ENCODE assay signal across 21 cellular contexts in the genomic region with DNA sequence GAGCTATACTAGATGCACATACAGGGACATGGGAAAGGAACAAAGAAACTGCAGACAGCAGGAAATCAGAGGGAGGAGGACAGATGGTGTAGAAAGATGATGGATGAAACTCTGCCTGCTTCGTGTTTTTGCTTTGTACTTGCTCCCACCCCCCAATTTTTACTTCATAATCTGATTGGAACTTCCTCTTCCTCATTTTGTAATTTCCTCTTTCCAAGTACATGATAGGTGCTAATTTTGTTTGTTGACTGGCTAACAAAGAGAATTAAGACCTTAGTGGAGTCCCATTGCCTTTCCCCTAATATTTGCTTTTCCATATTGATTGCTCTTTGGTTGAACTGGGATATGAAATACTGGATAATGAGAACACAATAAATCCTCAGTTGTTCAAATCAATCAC.
A peak's percentile ranks its signal among the peaks of the same experiment; 100 is the strongest.
DNase-seq lines count a peak whose midpoint lies in the region; ATAC-seq and TF ChIP-seq lines count a peak whose summit lies in the region.
"Had no signal": no experiment of that assay in that cellular context is flagged by ENCODE, and none has a peak within 500 bp of the region (broad histone marks: within the 10 kb centered on the region; RNA-seq: fewer than 3 reads in every experiment).

No MANE protein-coding gene starts in this region.

- H3K27ac ChIP-seq in CD4-positive, CD25-positive, alpha-beta regulatory T cell (ENCODE audit: insufficient read depth, low read length, poor library complexity, severe bottlenecking) = no peak overlapping the region
- H3K27ac ChIP-seq: body of pancreas, epithelial cell of prostate, gastroesophageal sphincter, lower lobe of right lung had no signal

- no peaks in the 10 kb centered on the region for H3K36me3 Mint-ChIP-seq in CD4-positive, CD25-positive, alpha-beta regulatory T cell
- H3K36me3 Mint-ChIP-seq in WTC11 (peaks cover 3% of the 10 kb centered on the region; the same call in 1 of the 2 replicates), neural crest cell (ENCODE audit: low read depth) (no peaks in the 10 kb centered on the region)

- H3K4me3 Mint-ChIP-seq in CD4-positive, CD25-positive, alpha-beta regulatory T cell = peak overlapping the region in 2 of 4 donors; percentile 2 to 49
- H3K4me3 Mint-ChIP-seq in WTC11 = no peak overlapping the region
- no peak overlapping the region for H3K4me3 Mint-ChIP-seq in neural crest cell
- H3K4me3 Mint-ChIP-seq: activated CD4-positive, alpha-beta T cell treated with anti-CD3 and anti-CD28 coated beads, Interleukin-2, amount 10 ng/mL, durations not matched to agents 7 days and 5 days; nephron progenitor cell; stimulated activated naive CD8-positive, alpha-beta T cell treated with anti-CD3 and anti-CD28 coated beads, Interleukin-15, amount 100 ng/mL, for 72 hours had no signal

- no peaks in the 10 kb centered on the region for H3K27me3 Mint-ChIP-seq in CD4-positive, CD25-positive, alpha-beta regulatory T cell
- H3K27me3 Mint-ChIP-seq in WTC11 (ENCODE audit: low read depth) (no peaks in the 10 kb centered on the region), neural crest cell (ENCODE audit: low read depth) (no peaks in the 10 kb centered on the region)
- H3K27me3 Mint-ChIP-seq: activated CD4-positive, alpha-beta T cell treated with anti-CD3 and anti-CD28 coated beads, Interleukin-2, amount 10 ng/mL, durations not matched to agents 7 days and 5 days; stimulated activated naive CD8-positive, alpha-beta T cell treated with anti-CD3 and anti-CD28 coated beads, Interleukin-15, amount 100 ng/mL, for 72 hours had no signal

- POLR2A ChIA-PET in WTC11 (lab: Charles Lee) = interaction anchor here (1.0 to 1.2 kb wide), 2 partner anchors 75 to 108 kb away, joined by 3 read pairs; no protein-coding TSS in a partner anchor

- H3K9me3 Mint-ChIP-seq in CD4-positive, CD25-positive, alpha-beta regulatory T cell = peaks cover 0 to 1% (median 0%) of the 10 kb centered on the region in 7 donors
- H3K9me3 Mint-ChIP-seq in WTC11 = no peaks in the 10 kb centered on the region
- H3K9me3 Mint-ChIP-seq in neural crest cell = no peaks in the 10 kb centered on the region
- H3K9me3 Mint-ChIP-seq: nephron progenitor cell; stimulated activated naive CD8-positive, alpha-beta T cell treated with anti-CD3 and anti-CD28 coated beads, Interleukin-15, amount 100 ng/mL, for 72 hours had no signal

- peaks cover 11 to 85% (median 45%) of the 10 kb centered on the region in 4 donors for H3K4me1 Mint-ChIP-seq in CD4-positive, CD25-positive, alpha-beta regulatory T cell
- H3K4me1 Mint-ChIP-seq in WTC11 = peaks cover 44% of the 10 kb centered on the region
- H3K4me1 Mint-ChIP-seq in neural crest cell = peaks cover 34% of the 10 kb centered on the region

- H3K4me1 ChIP-seq in CD4-positive, CD25-positive, alpha-beta regulatory T cell (ENCODE audit: control insufficient read depth, insufficient read depth, low read length, poor library complexity, severe bottlenecking) = peaks cover 19% of the 10 kb centered on the region

- no peak for DNase-seq in CD4-positive, CD25-positive, alpha-beta regulatory T cell
- DNase-seq in NB4 (ENCODE audit: low read depth) (peak; percentile 37), WTC11 (ENCODE audit: low spot score) (no peak), neural crest cell (ENCODE audit: low read depth, low spot score) (no peak), amygdala (lab: John Stamatoyannopoulos, UW) (no peak)
- DNase-seq: activated CD4-positive, alpha-beta T cell treated with anti-CD3 and anti-CD28 coated beads, Interleukin-2, amount 10 ng/mL, durations not matched to agents 7 days and 5 days; activated naive CD4-positive, alpha-beta T cell treated with Interleukin-2 at 50 U/mL for 16 hours; body of pancreas; GDM1; lower lobe of right lung; NCI-H2081 treated with DMSO at 0.1 percent for 48 hours; NCI-H774; nephron progenitor cell; retina; SHP77; stimulated activated naive CD8-positive, alpha-beta T cell treated with anti-CD3 and anti-CD28 coated beads, Interleukin-15, amount 100 ng/mL, for 72 hours had no signal

- no peak for TF ChIP-seq POLR2A in NB4 (IDR thresholded peaks at IDR 0.05; ENCODE audit: extremely low read depth, insufficient read length)

- CTCF ChIA-PET in WTC11 (lab: Charles Lee) = interaction anchor here (2.5 kb wide), 1 partner anchor 108 kb away, joined by 8 read pairs; no protein-coding TSS in a partner anchor

- H3K4me3 ChIP-seq in CD4-positive, CD25-positive, alpha-beta regulatory T cell (ENCODE audit: low read depth, low read length) = no peak overlapping the region
- H3K4me3 ChIP-seq in NB4 (ENCODE audit: low read depth, low read length) = no peak overlapping the region
- H3K4me3 ChIP-seq: body of pancreas, gastroesophageal sphincter, lower lobe of right lung had no signal

- TF ChIP-seq CTCF in NB4 (IDR thresholded peaks at IDR 0.05; ENCODE audit: low read depth, low read length) (no peak), WTC11 (IDR thresholded peaks at IDR 0.05) (no peak), neural crest cell (conservative IDR thresholded peaks at IDR 0.05) (no peak)

- no peak for ATAC-seq in CD4-positive, CD25-positive, alpha-beta regulatory T cell (ENCODE audit: low read depth in 2 of 2)
- ATAC-seq in WTC11 = peak; percentile 57
- ATAC-seq in HG03135 (IDR thresholded peaks at IDR 0.05; ENCODE audit: unreplicated experiment) = no peak
- ATAC-seq in HG03457 (IDR thresholded peaks at IDR 0.05; ENCODE audit: unreplicated experiment) = no peak
- no peak for ATAC-seq in GM19351 (IDR thresholded peaks at IDR 0.05; ENCODE audit: unreplicated experiment)
- ATAC-seq: body of pancreas; gastroesophageal sphincter; lower lobe of right lung; stimulated activated naive CD8-positive, alpha-beta T cell treated with anti-CD3 and anti-CD28 coated beads, Interleukin-15, amount 100 ng/mL, for 72 hours had no signal

- no peaks in the 10 kb centered on the region for H3K27me3 ChIP-seq in CD4-positive, CD25-positive, alpha-beta regulatory T cell (ENCODE audit: control insufficient read depth, insufficient read depth, low read length)
- H3K27me3 ChIP-seq: body of pancreas, gastroesophageal sphincter had no signal

- peak overlapping the region; percentile 5 to 92 (median 65) for H3K27ac Mint-ChIP-seq in CD4-positive, CD25-positive, alpha-beta regulatory T cell
- H3K27ac Mint-ChIP-seq in WTC11 (peak overlapping the region; percentile 72), neural crest cell (ENCODE audit: unreplicated experiment) (peak overlapping the region; percentile 68)
- H3K27ac Mint-ChIP-seq: activated CD4-positive, alpha-beta T cell treated with anti-CD3 and anti-CD28 coated beads, Interleukin-2, amount 10 ng/mL, durations not matched to agents 7 days and 5 days; nephron progenitor cell; stimulated activated naive CD8-positive, alpha-beta T cell treated with anti-CD3 and anti-CD28 coated beads, Interleukin-15, amount 100 ng/mL, for 72 hours had no signal

- no peaks in the 10 kb centered on the region for H3K9me3 ChIP-seq in CD4-positive, CD25-positive, alpha-beta regulatory T cell (ENCODE audit: control insufficient read depth in 2 of 2, low read length in 2 of 2)
- H3K9me3 ChIP-seq: body of pancreas, gastroesophageal sphincter, lower lobe of right lung had no signal

- H3K36me3 ChIP-seq in CD4-positive, CD25-positive, alpha-beta regulatory T cell (ENCODE audit: control insufficient read depth, insufficient read depth, low read length) = no peaks in the 10 kb centered on the region
- H3K36me3 ChIP-seq: gastroesophageal sphincter, lower lobe of right lung had no signal

TF ChIP-seq in WTC11, 78 proteins besides CTCF, POLR2A, EP300 and RAD21 (continues in another document):
- no peak for TF ChIP-seq HMGA2 (CRISPR knock-in tag; IDR thresholded peaks at IDR 0.05)
- no peak for TF ChIP-seq ZNF423 (CRISPR knock-in tag; IDR thresholded peaks at IDR 0.05)
- TF ChIP-seq, protein P1, sequence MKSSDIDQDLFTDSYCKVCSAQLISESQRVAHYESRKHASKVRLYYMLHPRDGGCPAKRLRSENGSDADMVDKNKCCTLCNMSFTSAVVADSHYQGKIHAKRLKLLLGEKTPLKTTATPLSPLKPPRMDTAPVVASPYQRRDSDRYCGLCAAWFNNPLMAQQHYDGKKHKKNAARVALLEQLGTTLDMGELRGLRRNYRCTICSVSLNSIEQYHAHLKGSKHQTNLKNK (CRISPR knock-in tag; IDR thresholded peaks at IDR 0.05) = no peak
- TF ChIP-seq, protein P2, sequence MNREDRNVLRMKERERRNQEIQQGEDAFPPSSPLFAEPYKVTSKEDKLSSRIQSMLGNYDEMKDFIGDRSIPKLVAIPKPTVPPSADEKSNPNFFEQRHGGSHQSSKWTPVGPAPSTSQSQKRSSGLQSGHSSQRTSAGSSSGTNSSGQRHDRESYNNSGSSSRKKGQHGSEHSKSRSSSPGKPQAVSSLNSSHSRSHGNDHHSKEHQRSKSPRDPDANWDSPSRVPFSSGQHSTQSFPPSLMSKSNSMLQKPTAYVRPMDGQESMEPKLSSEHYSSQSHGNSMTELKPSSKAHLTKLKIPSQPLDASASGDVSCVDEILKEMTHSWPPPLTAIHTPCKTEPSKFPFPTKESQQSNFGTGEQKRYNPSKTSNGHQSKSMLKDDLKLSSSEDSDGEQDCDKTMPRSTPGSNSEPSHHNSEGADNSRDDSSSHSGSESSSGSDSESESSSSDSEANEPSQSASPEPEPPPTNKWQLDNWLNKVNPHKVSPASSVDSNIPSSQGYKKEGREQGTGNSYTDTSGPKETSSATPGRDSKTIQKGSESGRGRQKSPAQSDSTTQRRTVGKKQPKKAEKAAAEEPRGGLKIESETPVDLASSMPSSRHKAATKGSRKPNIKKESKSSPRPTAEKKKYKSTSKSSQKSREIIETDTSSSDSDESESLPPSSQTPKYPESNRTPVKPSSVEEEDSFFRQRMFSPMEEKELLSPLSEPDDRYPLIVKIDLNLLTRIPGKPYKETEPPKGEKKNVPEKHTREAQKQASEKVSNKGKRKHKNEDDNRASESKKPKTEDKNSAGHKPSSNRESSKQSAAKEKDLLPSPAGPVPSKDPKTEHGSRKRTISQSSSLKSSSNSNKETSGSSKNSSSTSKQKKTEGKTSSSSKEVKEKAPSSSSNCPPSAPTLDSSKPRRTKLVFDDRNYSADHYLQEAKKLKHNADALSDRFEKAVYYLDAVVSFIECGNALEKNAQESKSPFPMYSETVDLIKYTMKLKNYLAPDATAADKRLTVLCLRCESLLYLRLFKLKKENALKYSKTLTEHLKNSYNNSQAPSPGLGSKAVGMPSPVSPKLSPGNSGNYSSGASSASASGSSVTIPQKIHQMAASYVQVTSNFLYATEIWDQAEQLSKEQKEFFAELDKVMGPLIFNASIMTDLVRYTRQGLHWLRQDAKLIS (CRISPR knock-in tag; IDR thresholded peaks at IDR 0.05; ENCODE audit: borderline replicate concordance) = no peak
- no peak for TF ChIP-seq GRHL2 (CRISPR knock-in tag; IDR thresholded peaks at IDR 0.05; ENCODE audit: insufficient replicate concordance, severe bottlenecking)
- no peak for TF ChIP-seq IRF2 (CRISPR knock-in tag; IDR thresholded peaks at IDR 0.05; ENCODE audit: borderline replicate concordance, low read depth)
